Comparison of ENCODE assay signal across 8 cellular contexts in the genomic region with DNA sequence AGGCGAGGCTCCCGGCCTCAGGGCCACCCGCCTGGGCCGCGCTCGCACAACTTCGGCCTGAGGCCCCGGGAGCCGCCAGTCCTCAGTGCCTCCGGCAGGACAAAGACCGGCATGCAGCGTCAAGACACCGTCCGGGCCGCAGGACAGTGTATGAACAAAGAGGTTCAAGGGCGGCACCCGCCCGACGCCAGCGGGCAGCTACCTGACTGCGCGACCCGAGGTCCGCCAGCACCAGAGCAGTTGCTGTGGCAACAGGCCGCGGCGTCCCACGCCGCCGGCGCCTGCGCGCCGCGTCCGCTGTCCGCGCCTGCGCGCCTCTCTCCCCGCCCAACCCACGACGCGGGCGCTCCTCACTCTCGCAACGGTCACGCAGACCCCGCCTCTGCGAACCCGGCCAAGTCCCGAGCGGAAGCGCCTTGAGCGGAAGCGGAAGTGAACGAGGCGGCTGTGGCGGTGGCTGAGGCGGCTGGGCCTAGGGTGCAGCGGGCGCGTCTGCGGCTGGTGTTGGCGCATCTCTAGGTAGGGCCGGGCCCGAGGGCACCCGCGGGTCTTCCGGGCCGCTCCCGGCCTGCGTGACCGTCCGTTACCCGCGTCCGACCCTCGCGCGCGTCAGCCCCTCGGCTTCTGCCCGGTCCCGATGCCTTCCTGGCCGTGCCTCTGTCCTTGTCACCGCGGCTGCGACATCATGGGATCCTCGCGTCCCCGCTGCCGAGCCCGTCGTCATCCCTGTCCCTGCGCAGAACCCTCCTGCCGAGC. TPM values are rescaled to one million over a fixed set of nuclear protein-coding genes. Genes with fewer than 3 reads are reported as not detected.
DNase-seq lines count a peak whose midpoint lies in the region; ATAC-seq and TF ChIP-seq lines count a peak whose summit lies in the region.

Gene FAM120B, plus strand, starts transcription at position 435 of the 756 bp plus-strand sequence. CDS start 10,633 bp downstream, outside the sequence.

- intact Hi-C loops in Caco-2 (cut with micrococcal nuclease; ENCODE audit: unreplicated experiment): loop anchor here (5.0 kb wide), 1 partner anchor 211 kb away; no protein-coding TSS in a partner anchor

- no peak within 1 kb of the TSS for H2BK15ac ChIP-seq in mesendoderm (replicated peaks; ENCODE audit: low read depth)

- peak within 1 kb of the TSS; percentile 85 for H3K9ac ChIP-seq in mesendoderm (ENCODE audit: low read length)

- H3K56ac ChIP-seq in mesendoderm (ENCODE audit: low read length): peak within 1 kb of the TSS; percentile 97

- H3K4me3 Mint-ChIP-seq in Caco-2 (ENCODE audit: unreplicated experiment): peak within 1 kb of the TSS; percentile 90
- H3K4me3 Mint-ChIP-seq in effector memory CD8-positive, alpha-beta T cell: peak within 1 kb of the TSS; percentile 87 to 96

- H3K79me1 ChIP-seq in mesendoderm (ENCODE audit: low read length): peaks cover 5% of the 10 kb centered on the region

- TF ChIP-seq CTCF in Caco-2 (IDR thresholded peaks at IDR 0.05; ENCODE audit: insufficient read depth in 1 of 2, low read depth in 1 of 2, low read length in 1 of 2, severe bottlenecking in 1 of 2, unreplicated experiment in 1 of 2): no peak

- H3K79me2 ChIP-seq in mesendoderm (ENCODE audit: control insufficient read depth, insufficient read depth, low read length): no peaks in the 10 kb centered on the region

- H2BK5ac ChIP-seq in mesendoderm (ENCODE audit: low read length): no peak within 1 kb of the TSS

- peak within 1 kb of the TSS; percentile 39 for H3K4ac ChIP-seq in mesendoderm (ENCODE audit: low read depth, low read length)

- peaks cover 8% of the 10 kb centered on the region; the same call in 1 of the 2 replicates for H3K4me1 ChIP-seq in Caco-2
- H3K4me1 ChIP-seq in mesendoderm (ENCODE audit: control insufficient read depth, low read depth, low read length): no peaks in the 10 kb centered on the region

- POLR2A ChIA-PET in Caco-2 (lab: Charles Lee): no interaction called here

- peak within 1 kb of the TSS; percentile 91 for H3K4me3 ChIP-seq in Caco-2 (ENCODE audit: low read depth, low read length)
- H3K4me3 ChIP-seq in mesendoderm (ENCODE audit: low read length): peak within 1 kb of the TSS; percentile 70

- H3K36me3 ChIP-seq in Caco-2 (ENCODE audit: control insufficient read depth, insufficient read depth, low read length): no peaks in the 10 kb centered on the region
- H3K36me3 ChIP-seq in mesendoderm (ENCODE audit: control insufficient read depth, insufficient read depth, low read length): no peaks in the 10 kb centered on the region

- H3K4me1 Mint-ChIP-seq in Caco-2 (ENCODE audit: low read depth, unreplicated experiment): peaks cover 11% of the 10 kb centered on the region
- peaks cover 34 to 37% of the 10 kb centered on the region in 2 donors for H3K4me1 Mint-ChIP-seq in effector memory CD8-positive, alpha-beta T cell (ENCODE audit: low read depth in 2 of 2)

- peak; percentile 96 for ATAC-seq in GM21390 (IDR thresholded peaks at IDR 0.05; ENCODE audit: unreplicated experiment)
- ATAC-seq in effector memory CD8-positive, alpha-beta T cell (replicated peaks): peak; percentile 96

- no peak within 1 kb of the TSS for H4K8ac ChIP-seq in mesendoderm (ENCODE audit: low read depth, low read length)

- H4K5ac ChIP-seq in mesendoderm (ENCODE audit: low read length): no peak within 1 kb of the TSS

- WGBS in mesendoderm (ENCODE audit: extremely low coverage, insufficient coverage, low lambda C conversion rate): no CpG with 5 or more reads among the region's 97 CpGs

- H3K18ac ChIP-seq in mesendoderm (ENCODE audit: low read length): no peak within 1 kb of the TSS

- BruUV-seq in Caco-2 (replicated peaks; lab: Mats Ljungman, UMichigan): no TSS peak

- H3K27me3 Mint-ChIP-seq in Caco-2 (ENCODE audit: insufficient read depth, unreplicated experiment): no peaks in the 10 kb centered on the region
- peaks cover 23 to 26% of the 10 kb centered on the region in 2 donors for H3K27me3 Mint-ChIP-seq in effector memory CD8-positive, alpha-beta T cell

- H3K36me3 Mint-ChIP-seq in Caco-2 (ENCODE audit: insufficient read depth, unreplicated experiment): peaks cover 4% of the 10 kb centered on the region
- peaks cover 16% of the 10 kb centered on the region for H3K36me3 Mint-ChIP-seq in effector memory CD8-positive, alpha-beta T cell (ENCODE audit: insufficient read depth)

- no peaks in the 10 kb centered on the region for H3K9me3 ChIP-seq in Caco-2

- DNase-seq in Caco-2 (peak; percentile 93), HUDEP-2 (lab: John Stamatoyannopoulos, UW; ENCODE audit: unreplicated experiment in 76 of 76) (peak in 75 of 76 experiments; percentile 48 to 99 (median 96)), NOMO-1 treated with dmso at 0.1 percent for 144 hours (lab: John Stamatoyannopoulos, UW; ENCODE audit: unreplicated experiment) (peak; percentile 96), mesendoderm (peak; percentile 94)
- peak; percentile 82 to 90 (median 84) for DNase-seq in activated CD8-positive, alpha-beta memory T cell treated with anti-CD3 and anti-CD28 coated beads for 48 hours (ENCODE audit: low read depth in 2 of 3, low spot score in 2 of 3)
- peak; percentile 93 to 96 (median 95) for DNase-seq in effector memory CD8-positive, alpha-beta T cell
- DNase-seq in stimulated activated CD8-positive, alpha-beta memory T cell treated with anti-CD3 and anti-CD28 coated beads, Interleukin-12 subunit alpha, Interleukin-12 subunit beta, amount 100 ng/mL, for 4 hours (ENCODE audit: low read depth): peak; percentile 94

- H3K4me2 ChIP-seq in mesendoderm (ENCODE audit: low read length): peak within 1 kb of the TSS; percentile 74

- no peak within 1 kb of the TSS for H2BK120ac ChIP-seq in mesendoderm (ENCODE audit: low read depth, low read length)

- no peak within 1 kb of the TSS for H2AK5ac ChIP-seq in mesendoderm (ENCODE audit: low read length)

- H3K27me3 ChIP-seq in Caco-2 (replicated peaks; ENCODE audit: control insufficient read depth, insufficient read depth, low read length) (no peaks in the 10 kb centered on the region), mesendoderm (ENCODE audit: insufficient read depth, low read length, poor library complexity) (no peaks in the 10 kb centered on the region)

- H3K27ac Mint-ChIP-seq in Caco-2 (ENCODE audit: unreplicated experiment): peak within 1 kb of the TSS; percentile 83
- peak within 1 kb of the TSS; percentile 95 to 99 for H3K27ac Mint-ChIP-seq in effector memory CD8-positive, alpha-beta T cell

- no peak within 1 kb of the TSS for H3K23ac ChIP-seq in mesendoderm (ENCODE audit: low read length)

- CTCF ChIA-PET in Caco-2 (lab: Charles Lee): interaction anchor here (0.6 kb wide), 1 partner anchor 210 kb away, joined by 4 read pairs; no protein-coding TSS in a partner anchor

- peak within 1 kb of the TSS; percentile 45 for H3K27ac ChIP-seq in mesendoderm (ENCODE audit: low read depth, low read length)

- no peaks in the 10 kb centered on the region for H3K9me3 Mint-ChIP-seq in Caco-2 (ENCODE audit: unreplicated experiment)
- H3K9me3 Mint-ChIP-seq in effector memory CD8-positive, alpha-beta T cell: no peaks in the 10 kb centered on the region

RNA-seq across cellular contexts. Expression of gene FAM120B, which starts in this region (rescaled TPM):
- 20.9 and 21.0 TPM in 2 replicates for total RNA-seq in Caco-2 (2022)
- 9.2 TPM for polyA plus RNA-seq in mesendoderm (2013, experiment 1 of 2)
- 9.0 TPM for polyA plus RNA-seq in mesendoderm (2013, experiment 2 of 2)

Comparison
In these comparisons a context has a peak if more than half of its experiments do, and no peak if none do; other contexts are left out.
1. Peak in every context shown above with its lines: DNase-seq, ATAC-seq, H3K4me3 ChIP-seq and H3K27ac ChIP-seq.